ENCODE assay signal across 8 cellular contexts in genomic region chr4:185679523-185679922, GRCh38.
"Had no signal": no experiment of that assay in that cellular context is flagged by ENCODE, and none has a peak within 500 bp of the region (broad histone marks: within the 10 kb centered on the region; RNA-seq: fewer than 3 reads in every experiment).

No MANE protein-coding gene starts in this region.

- FAIRE-seq: H1, H54, HTR-8/SVneo had no signal

- DNase-seq: H9, HCEC 1CT, KBM-7 had no signal

- H3K4me2 ChIP-seq: GM23338, KMS-11 had no signal

- H3K4me3 ChIP-seq: GM23338 had no signal

- H3K27ac ChIP-seq: KMS-11 had no signal

- H2AFZ ChIP-seq: GM23338 had no signal

- ATAC-seq: GM23338 had no signal

- H3K9ac ChIP-seq: KMS-11 had no signal
